ENCODE assay signal across 12 cellular contexts in genomic region chr21:41947596-41948403, GRCh38. TPM values are rescaled to one million over a fixed set of nuclear protein-coding genes. Genes with fewer than 3 reads are reported as not detected.
A peak's percentile ranks its signal among the peaks of the same experiment; 100 is the strongest.
DNase-seq lines count a peak whose midpoint lies in the region; ATAC-seq, FAIRE-seq and TF ChIP-seq lines count a peak whose summit lies in the region.
"Had no signal": no experiment of that assay in that cellular context is flagged by ENCODE, and none has a peak within 500 bp of the region (broad histone marks: within the 10 kb centered on the region; RNA-seq: fewer than 3 reads in every experiment).

No MANE protein-coding gene starts in this region.

- 80 to 85% methylated on average over 14 of the region's 14 CpGs for WGBS in sigmoid colon, 2 donors
- WGBS in lower leg skin, 2 donors, result 44 to 47% methylated on average over 14 of the region's 14 CpGs

- no peak for TF ChIP-seq EP300 in sigmoid colon (IDR thresholded peaks at IDR 0.05)

- peak overlapping the region; percentile 18 for H3K4me2 ChIP-seq in astrocyte (ENCODE audit: low read length)

- H3K36me3 ChIP-seq in astrocyte (ENCODE audit: insufficient read depth, low read length), result no peaks in the 10 kb centered on the region
- no peaks in the 10 kb centered on the region for H3K36me3 ChIP-seq in sigmoid colon

- no peaks in the 10 kb centered on the region for H3K27me3 ChIP-seq in astrocyte (ENCODE audit: insufficient read depth, low read length)
- H3K27me3 ChIP-seq in sigmoid colon, result no peaks in the 10 kb centered on the region

- H3K4me3 ChIP-seq in astrocyte (ENCODE audit: insufficient read depth, low read depth, low read length), result no peak overlapping the region
- H3K4me3 ChIP-seq in sigmoid colon, result no peak overlapping the region
- no peak overlapping the region for H3K4me3 ChIP-seq in lower leg skin (ENCODE audit: low read depth, poor library complexity, severe bottlenecking)

- H3K9me3 Mint-ChIP-seq in astrocyte (ENCODE audit: unreplicated experiment) (peaks cover 3% of the 10 kb centered on the region), progenitor cell of endocrine pancreas (ENCODE audit: low read depth) (peaks cover 6% of the 10 kb centered on the region)
- no peaks in the 10 kb centered on the region for H3K9me3 Mint-ChIP-seq in activated T-helper 1 cell treated with anti-CD3 and anti-CD28 coated beads, Interleukin-12 subunit alpha, Interleukin-12 subunit beta, Interleukin-2, Interleukin-4 antibody, amounts not matched to agents 30 ng/mL and 10 ng/mL and 1 ng/mL, durations not matched to agents 14 hours and 24 hours and 36 hours
- H3K9me3 Mint-ChIP-seq: memory B cell, T-cell had no signal

- FAIRE-seq in astrocyte (lab: Jason Lieb, UNC), result no peak
- FAIRE-seq: D721Med had no signal

- peaks cover 5% of the 10 kb centered on the region for H3K36me3 Mint-ChIP-seq in astrocyte (ENCODE audit: low read depth, unreplicated experiment)
- no peaks in the 10 kb centered on the region for H3K36me3 Mint-ChIP-seq in activated T-helper 1 cell treated with anti-CD3 and anti-CD28 coated beads, Interleukin-12 subunit alpha, Interleukin-12 subunit beta, Interleukin-2, Interleukin-4 antibody, amounts not matched to agents 30 ng/mL and 10 ng/mL and 1 ng/mL, durations not matched to agents 14 hours and 24 hours and 36 hours (ENCODE audit: low read depth)
- peaks cover 9% of the 10 kb centered on the region for H3K36me3 Mint-ChIP-seq in progenitor cell of endocrine pancreas (ENCODE audit: insufficient read depth)
- H3K36me3 Mint-ChIP-seq: memory B cell, T-cell had no signal

- H3K9me3 ChIP-seq in astrocyte (ENCODE audit: insufficient read depth, low read depth, low read length), result no peaks in the 10 kb centered on the region
- no peaks in the 10 kb centered on the region for H3K9me3 ChIP-seq in sigmoid colon

- H3K4me3 Mint-ChIP-seq in astrocyte (ENCODE audit: unreplicated experiment), result no peak overlapping the region
- no peak overlapping the region for H3K4me3 Mint-ChIP-seq in activated T-helper 1 cell treated with anti-CD3 and anti-CD28 coated beads, Interleukin-12 subunit alpha, Interleukin-12 subunit beta, Interleukin-2, Interleukin-4 antibody, amounts not matched to agents 30 ng/mL and 10 ng/mL and 1 ng/mL, durations not matched to agents 14 hours and 24 hours and 36 hours
- no peak overlapping the region for H3K4me3 Mint-ChIP-seq in progenitor cell of endocrine pancreas (ENCODE audit: low read depth)
- H3K4me3 Mint-ChIP-seq: memory B cell, T-cell had no signal

- H3K4me1 Mint-ChIP-seq in astrocyte (ENCODE audit: low read depth, unreplicated experiment) (peaks cover 7% of the 10 kb centered on the region), progenitor cell of endocrine pancreas (ENCODE audit: low read depth) (peaks cover 12% of the 10 kb centered on the region)
- H3K4me1 Mint-ChIP-seq in activated T-helper 1 cell treated with anti-CD3 and anti-CD28 coated beads, Interleukin-12 subunit alpha, Interleukin-12 subunit beta, Interleukin-2, Interleukin-4 antibody, amounts not matched to agents 30 ng/mL and 10 ng/mL and 1 ng/mL, durations not matched to agents 14 hours and 24 hours and 36 hours (ENCODE audit: low read depth), result no peaks in the 10 kb centered on the region
- H3K4me1 Mint-ChIP-seq: memory B cell had no signal

- peak; percentile 38 for DNase-seq in ELR (ENCODE audit: low read depth)
- DNase-seq in astrocyte (ENCODE audit: low read depth), result peak; percentile 31
- peak; percentile 42 for DNase-seq in left cardiac atrium
- peak; percentile 83 for DNase-seq in sigmoid colon
- DNase-seq in lower leg skin (ENCODE audit: low spot score in 2 of 2), result no peak
- no peak for DNase-seq in activated T-helper 1 cell treated with anti-CD3 and anti-CD28 coated beads, Interleukin-12 subunit alpha, Interleukin-12 subunit beta, Interleukin-2, Interleukin-4 antibody, amounts not matched to agents 30 ng/mL and 10 ng/mL and 1 ng/mL, durations not matched to agents 14 hours and 24 hours and 36 hours (ENCODE audit: low spot score)
- DNase-seq in progenitor cell of endocrine pancreas (ENCODE audit: low spot score, unreplicated experiment), result no peak
- DNase-seq: T-cell had no signal

- H3K27ac ChIP-seq in astrocyte (ENCODE audit: low read depth, low read length) (no peak overlapping the region), sigmoid colon (peak overlapping the region; percentile 47 to 73 (median 68))

- H3K27me3 Mint-ChIP-seq in astrocyte (ENCODE audit: low read depth, unreplicated experiment), result peaks cover 14% of the 10 kb centered on the region
- peaks cover 15% of the 10 kb centered on the region for H3K27me3 Mint-ChIP-seq in activated T-helper 1 cell treated with anti-CD3 and anti-CD28 coated beads, Interleukin-12 subunit alpha, Interleukin-12 subunit beta, Interleukin-2, Interleukin-4 antibody, amounts not matched to agents 30 ng/mL and 10 ng/mL and 1 ng/mL, durations not matched to agents 14 hours and 24 hours and 36 hours (ENCODE audit: insufficient read depth)
- H3K27me3 Mint-ChIP-seq in progenitor cell of endocrine pancreas, result peaks cover 15% of the 10 kb centered on the region
- H3K27me3 Mint-ChIP-seq: memory B cell had no signal

- no peak overlapping the region for H3K9ac ChIP-seq in astrocyte (ENCODE audit: low read length)

- H3K4me1 ChIP-seq in astrocyte (ENCODE audit: insufficient read depth, low read length) (peaks cover 18% of the 10 kb centered on the region), sigmoid colon (peaks cover 0 to 57% (median 37%) of the 10 kb centered on the region in 4 donors)

- intact Hi-C loops in left cardiac atrium (cut with DNase I) (no loop called here), sigmoid colon (cut with DNase I) (no loop called here), lower leg skin (cut with DNase I; ENCODE audit: low total_unique reads) (loop anchor here (10.0 kb wide), 1 partner anchor 167 kb away; no protein-coding TSS in a partner anchor)
- intact Hi-C loops in activated T-helper 1 cell treated with anti-CD3 and anti-CD28 coated beads, Interleukin-12 subunit alpha, Interleukin-12 subunit beta, Interleukin-2, Interleukin-4 antibody, amounts not matched to agents 30 ng/mL and 10 ng/mL and 1 ng/mL, durations not matched to agents 14 hours and 24 hours and 36 hours (cut with micrococcal nuclease), result no loop called here

- TF ChIP-seq POLR2A in sigmoid colon (IDR thresholded peaks at IDR 0.05), result no peak
- TF ChIP-seq POLR2A in lower leg skin (IDR thresholded peaks at IDR 0.05), result no peak

- H3K27ac Mint-ChIP-seq in astrocyte (ENCODE audit: unreplicated experiment) (no peak overlapping the region), progenitor cell of endocrine pancreas (no peak overlapping the region)
- H3K27ac Mint-ChIP-seq in activated T-helper 1 cell treated with anti-CD3 and anti-CD28 coated beads, Interleukin-12 subunit alpha, Interleukin-12 subunit beta, Interleukin-2, Interleukin-4 antibody, amounts not matched to agents 30 ng/mL and 10 ng/mL and 1 ng/mL, durations not matched to agents 14 hours and 24 hours and 36 hours, result no peak overlapping the region
- H3K27ac Mint-ChIP-seq: memory B cell, T-cell had no signal

- no peak for TF ChIP-seq CTCF in astrocyte (IDR thresholded peaks at IDR 0.05; ENCODE audit: insufficient read depth, low read depth, low read length)
- TF ChIP-seq CTCF in sigmoid colon (IDR thresholded peaks at IDR 0.05), result no peak
- TF ChIP-seq CTCF in lower leg skin (IDR thresholded peaks at IDR 0.05), result no peak
- no peak for TF ChIP-seq CTCF in progenitor cell of endocrine pancreas (IDR thresholded peaks at IDR 0.05; ENCODE audit: unreplicated experiment)

- peaks cover 58% of the 10 kb centered on the region for H4K20me1 ChIP-seq in astrocyte (ENCODE audit: insufficient read depth, low read length)

- H3K79me2 ChIP-seq in astrocyte (ENCODE audit: insufficient read depth, low read length), result peaks cover 69% of the 10 kb centered on the region

- ATAC-seq in left cardiac atrium, result peak; percentile 61 to 86
- ATAC-seq in HG03342 (IDR thresholded peaks at IDR 0.05; ENCODE audit: unreplicated experiment), result no peak
- ATAC-seq: HCT116, T-cell had no signal

- H2AFZ ChIP-seq in astrocyte (ENCODE audit: low read depth, low read length), result no peak overlapping the region

RNA-seq across cellular contexts. Expression of gene C2CD2, which starts 6.0 kb away (rescaled TPM):
- total RNA-seq in astrocyte (6.7 and 8.3 TPM in 2 replicates), left cardiac atrium (10 to 100 TPM; 16.2 to 17.1 TPM), sigmoid colon (10 to 100 TPM; 19.0 to 45.1 (median 22.2) TPM), lower leg skin (10 to 100 TPM; 39.4 to 79.5 (median 49.4) TPM), progenitor cell of endocrine pancreas (24.8 and 26.3 TPM in 2 replicates)
- polyA plus RNA-seq in sigmoid colon, result 1 to 10 TPM; 1.8 to 8.3 (median 3.7) TPM
- 9.5 and 10.2 TPM in 2 replicates for total RNA-seq in activated T-helper 1 cell treated with anti-CD3 and anti-CD28 coated beads, Interleukin-12 subunit alpha, Interleukin-12 subunit beta, Interleukin-2, Interleukin-4 antibody, amounts not matched to agents 30 ng/mL and 10 ng/mL and 1 ng/mL, durations not matched to agents 14 hours and 24 hours and 36 hours

Comparison
In these comparisons a context has a peak if more than half of its experiments do, and no peak if none do; other contexts are left out.
1. DNase-seq: peak in ELR (single experiment), astrocyte (single experiment), left cardiac atrium (single experiment) and sigmoid colon (single experiment); none in lower leg skin (0 of 2), activated T-helper 1 cell treated with anti-CD3 and anti-CD28 coated beads, Interleukin-12 subunit alpha, Interleukin-12 subunit beta, Interleukin-2, Interleukin-4 antibody, amounts not matched to agents 30 ng/mL and 10 ng/mL and 1 ng/mL, durations not matched to agents 14 hours and 24 hours and 36 hours (single experiment) and progenitor cell of endocrine pancreas (single experiment).